8 cellular contexts compared by ENCODE assay signal in the genomic region with DNA sequence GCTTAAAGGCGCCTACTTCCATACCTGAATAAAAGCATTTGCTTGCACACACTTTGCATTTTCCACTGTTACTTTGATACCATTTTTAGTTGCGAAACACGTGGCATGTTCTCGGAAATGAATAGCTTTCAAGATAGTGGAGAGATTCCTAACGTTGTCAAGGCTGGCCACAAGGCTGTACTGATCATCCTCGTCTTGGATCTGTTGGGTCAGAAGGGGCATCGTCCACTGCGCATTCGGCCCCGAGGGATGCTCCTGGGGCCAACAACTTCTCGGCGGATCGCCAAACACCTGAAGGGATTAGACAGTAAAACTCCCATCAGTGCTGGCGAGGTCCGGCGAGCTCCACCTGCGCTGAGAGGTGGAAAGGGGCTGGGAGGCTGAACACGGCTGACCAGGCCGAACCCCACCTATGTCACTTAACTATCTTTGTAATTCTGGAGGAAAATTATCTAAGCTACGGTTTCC. TPM values are rescaled to one million over a fixed set of nuclear protein-coding genes. Genes with fewer than 3 reads are reported as not detected.
DNase-seq lines count a peak whose midpoint lies in the region; ATAC-seq, FAIRE-seq and TF ChIP-seq lines count a peak whose summit lies in the region.

No MANE protein-coding gene starts in this region.

- TF ChIP-seq CTCF in astrocyte (IDR thresholded peaks at IDR 0.05; ENCODE audit: insufficient read depth, low read depth, low read length), result no peak
- TF ChIP-seq CTCF in stomach (IDR thresholded peaks at IDR 0.05), result no peak

- H3K36me3 ChIP-seq in astrocyte (ENCODE audit: insufficient read depth, low read length) (peaks cover 23% of the 10 kb centered on the region), stomach (peaks cover 3 to 43% (median 38%) of the 10 kb centered on the region in 4 donors)

- peaks cover 8% of the 10 kb centered on the region for H4K20me1 ChIP-seq in astrocyte (ENCODE audit: insufficient read depth, low read length)

- H3K36me3 Mint-ChIP-seq in astrocyte (ENCODE audit: low read depth, unreplicated experiment), result peaks cover 2% of the 10 kb centered on the region

- DNase-seq in NOMO-1 (lab: John Stamatoyannopoulos, UW; ENCODE audit: unreplicated experiment in 2 of 2), result peak; percentile 39 to 40
- DNase-seq in NOMO-1 treated with dmso at 0.1 percent for 144 hours (lab: John Stamatoyannopoulos, UW; ENCODE audit: unreplicated experiment), result no peak
- DNase-seq in NCI-H1694 treated with DMSO at 0.1 percent for 48 hours (lab: John Stamatoyannopoulos, UW), result peak; percentile 12
- peak; percentile 20 for DNase-seq in astrocyte (ENCODE audit: low read depth)
- peak; percentile 61 for DNase-seq in islet precursor cell
- peak; percentile 36 for DNase-seq in stomach
- no peak for DNase-seq in HuH-7.5 (ENCODE audit: low spot score)

- peak overlapping the region; percentile 95 for H2AFZ ChIP-seq in astrocyte (ENCODE audit: low read depth, low read length)

- peak overlapping the region; percentile 96 for H3K9ac ChIP-seq in astrocyte (ENCODE audit: low read length)

- no peak overlapping the region for H3K4me3 Mint-ChIP-seq in astrocyte (ENCODE audit: unreplicated experiment)

- no peak for TF ChIP-seq EP300 in stomach (IDR thresholded peaks at IDR 0.05)

- H3K27ac ChIP-seq in astrocyte (ENCODE audit: low read depth, low read length) (peak overlapping the region; percentile 88), stomach (peak overlapping the region; percentile 87 to 92 (median 88))

- intact Hi-C loops in stomach (cut with DNase I; ENCODE audit: low total_unique reads), result no loop called here

- H3K27me3 ChIP-seq in astrocyte (ENCODE audit: insufficient read depth, low read length) (no peaks in the 10 kb centered on the region), stomach (no peaks in the 10 kb centered on the region)

- no peaks in the 10 kb centered on the region for H3K27me3 Mint-ChIP-seq in astrocyte (ENCODE audit: low read depth, unreplicated experiment)

- peaks cover 15% of the 10 kb centered on the region for H3K4me1 Mint-ChIP-seq in astrocyte (ENCODE audit: low read depth, unreplicated experiment)

- no peak for FAIRE-seq in astrocyte (lab: Jason Lieb, UNC)

- no peaks in the 10 kb centered on the region for H3K9me3 ChIP-seq in astrocyte (ENCODE audit: insufficient read depth, low read depth, low read length)
- no peaks in the 10 kb centered on the region for H3K9me3 ChIP-seq in stomach

- H3K79me2 ChIP-seq in astrocyte (ENCODE audit: insufficient read depth, low read length), result peaks cover 74% of the 10 kb centered on the region

- peak overlapping the region; percentile 99 for H3K4me3 ChIP-seq in astrocyte (ENCODE audit: insufficient read depth, low read depth, low read length)
- H3K4me3 ChIP-seq in stomach, result peak overlapping the region; percentile 78 to 88 (median 87)

- H3K4me1 ChIP-seq in astrocyte (ENCODE audit: insufficient read depth, low read length) (peaks cover 22% of the 10 kb centered on the region), stomach (peaks cover 28 to 46% (median 37%) of the 10 kb centered on the region in 4 donors)

- WGBS in stomach, 5 donors, result 1 to 3% (median 1%) methylated on average over 14 to 20 of the region's 20 CpGs

- no peaks in the 10 kb centered on the region for H3K9me3 Mint-ChIP-seq in astrocyte (ENCODE audit: unreplicated experiment)

- TF ChIP-seq POLR2A in stomach (IDR thresholded peaks at IDR 0.05), result no peak

- peak overlapping the region; percentile 90 for H3K4me2 ChIP-seq in astrocyte (ENCODE audit: low read length)

- ATAC-seq in HG02610 (IDR thresholded peaks at IDR 0.05; ENCODE audit: unreplicated experiment), result peak; percentile 12

- no peak overlapping the region for H3K27ac Mint-ChIP-seq in astrocyte (ENCODE audit: unreplicated experiment)

RNA-seq across cellular contexts. Expression of a gene that starts 0.6 kb away (rescaled TPM):
- total RNA-seq in astrocyte (19.7 and 20.2 TPM in 2 replicates), stomach (10 to 100 TPM in 3 of 5 donors, 1 to 10 TPM in 2; 4.9 to 33.6 (median 15.5) TPM)
- 10 to 100 TPM in 2 of 3 donors, 1 to 10 TPM in 1; 8.1 to 15.3 (median 14.9) TPM for polyA plus RNA-seq in stomach

RNA-seq across cellular contexts. Expression of a gene that starts 0.8 kb away (rescaled TPM):
- 27.3 and 28.6 TPM in 2 replicates for total RNA-seq in astrocyte
- 10 to 100 TPM in 3 of 5 donors, 1 to 10 TPM in 1, not detected in 1; 3.8 to 36.2 (median 15.5) TPM for total RNA-seq in stomach
- 10 to 100 TPM; 17.1 to 22.5 (median 21.4) TPM for polyA plus RNA-seq in stomach

RNA-seq across cellular contexts. Expression of a gene that starts 14.7 kb away (rescaled TPM):
- total RNA-seq in astrocyte (58.9 and 66.4 TPM in 2 replicates), stomach (10 to 100 TPM; 30.4 to 69.4 (median 32.3) TPM)
- polyA plus RNA-seq in stomach, result 10 to 100 TPM; 21.8 to 32.2 (median 22.1) TPM

Comparison
In these comparisons a context has a peak if more than half of its experiments do, and no peak if none do; other contexts are left out.
1. DNase-seq: peak in NOMO-1 (2 of 2), NCI-H1694 treated with DMSO at 0.1 percent for 48 hours (single experiment), astrocyte (single experiment), islet precursor cell (single experiment) and stomach (single experiment); none in NOMO-1 treated with dmso at 0.1 percent for 144 hours (single experiment) and HuH-7.5 (single experiment).